14 cellular contexts compared by ENCODE assay signal in genomic region chr20:41009960-41010359, GRCh38. TPM values are rescaled to one million over a fixed set of nuclear protein-coding genes. Genes with fewer than 3 reads are reported as not detected.
DNase-seq lines count a peak whose midpoint lies in the region; ATAC-seq and TF ChIP-seq lines count a peak whose summit lies in the region.
"Had no signal": no experiment of that assay in that cellular context is flagged by ENCODE, and none has a peak within 500 bp of the region (broad histone marks: within the 10 kb centered on the region; RNA-seq: fewer than 3 reads in every experiment).

No MANE protein-coding gene starts in this region.

- no peak for TF ChIP-seq CTCF in osteocyte (IDR thresholded peaks at IDR 0.05)

- H3K27ac Mint-ChIP-seq in osteocyte (ENCODE audit: unreplicated experiment), result peak overlapping the region; percentile 23
- H3K27ac Mint-ChIP-seq: activated T-cell treated with anti-CD3 and anti-CD28 coated beads, Interleukin-2, amount 50 U/mL, for 24 hours; immature natural killer cell; stimulated activated effector memory CD8-positive, alpha-beta T cell treated with anti-CD3 and anti-CD28 coated beads, Interleukin-12 subunit alpha, Interleukin-12 subunit beta, amount 100 ng/mL, for 72 hours had no signal

- H3K9me3 Mint-ChIP-seq in osteocyte (ENCODE audit: unreplicated experiment), result no peaks in the 10 kb centered on the region
- H3K9me3 Mint-ChIP-seq: activated T-cell treated with anti-CD3 and anti-CD28 coated beads, Interleukin-2, amount 50 U/mL, for 24 hours; immature natural killer cell; stimulated activated effector memory CD8-positive, alpha-beta T cell treated with anti-CD3 and anti-CD28 coated beads, Interleukin-12 subunit alpha, Interleukin-12 subunit beta, amount 100 ng/mL, for 72 hours had no signal

- peaks cover 39% of the 10 kb centered on the region for H3K4me1 Mint-ChIP-seq in osteocyte (ENCODE audit: unreplicated experiment)

- DNase-seq in HCEC 1CT, result peak; percentile 50
- peak; percentile 31 for DNase-seq in dermis blood vessel endothelial cell
- DNase-seq in osteocyte (ENCODE audit: extremely low spot score, unreplicated experiment), result no peak
- DNase-seq in NCI-H345 treated with DMSO at 0.1 percent for 48 hours (lab: John Stamatoyannopoulos, UW; ENCODE audit: unreplicated experiment), result no peak
- DNase-seq: activated T-cell treated with anti-CD3 and anti-CD28 coated beads, Interleukin-2, amount 50 U/mL, for 24 hours; DMS79; GOT3; immature natural killer cell; NCI-H2029; NCI-H524 treated with DMSO at 0.1 percent for 48 hours had no signal

- no peaks in the 10 kb centered on the region for H3K27me3 Mint-ChIP-seq in osteocyte (ENCODE audit: unreplicated experiment)
- H3K27me3 Mint-ChIP-seq: activated T-cell treated with anti-CD3 and anti-CD28 coated beads, Interleukin-2, amount 50 U/mL, for 24 hours had no signal

- H3K36me3 Mint-ChIP-seq in osteocyte (ENCODE audit: unreplicated experiment), result no peaks in the 10 kb centered on the region
- H3K36me3 Mint-ChIP-seq: immature natural killer cell; stimulated activated effector memory CD8-positive, alpha-beta T cell treated with anti-CD3 and anti-CD28 coated beads, Interleukin-12 subunit alpha, Interleukin-12 subunit beta, amount 100 ng/mL, for 72 hours had no signal

- H3K4me3 Mint-ChIP-seq in osteocyte (ENCODE audit: unreplicated experiment), result no peak overlapping the region
- H3K4me3 Mint-ChIP-seq: activated T-cell treated with anti-CD3 and anti-CD28 coated beads, Interleukin-2, amount 50 U/mL, for 24 hours; stimulated activated effector memory CD8-positive, alpha-beta T cell treated with anti-CD3 and anti-CD28 coated beads, Interleukin-12 subunit alpha, Interleukin-12 subunit beta, amount 100 ng/mL, for 72 hours had no signal

- ATAC-seq in GM18517 (IDR thresholded peaks at IDR 0.05; ENCODE audit: unreplicated experiment) (no peak), HG02884 (IDR thresholded peaks at IDR 0.05; ENCODE audit: unreplicated experiment) (no peak)
- ATAC-seq: stimulated activated effector memory CD8-positive, alpha-beta T cell treated with anti-CD3 and anti-CD28 coated beads, Interleukin-12 subunit alpha, Interleukin-12 subunit beta, amount 100 ng/mL, for 72 hours had no signal

TF ChIP-seq in PFSK-1, 5 proteins besides CTCF, POLR2A, EP300 and RAD21:
- TF ChIP-seq SIN3A (IDR thresholded peaks at IDR 0.05; ENCODE audit: borderline replicate concordance, insufficient read depth, low read length) (peak; percentile 16; the same call in 1 of the 2 replicates), POLR2AphosphoS5 (IDR thresholded peaks at IDR 0.05; ENCODE audit: low read depth, low read length) (no peak)

RNA-seq across cellular contexts. Expression of gene TOP1, which starts 18.7 kb away (rescaled TPM):
- polyA plus RNA-seq in PFSK-1 (2012; ENCODE audit: insufficient read length, low read depth), result 51.0 TPM
- 21.3 and 49.0 TPM in 2 replicates for total RNA-seq in dermis blood vessel endothelial cell
- total RNA-seq in osteocyte, result 50.2 and 51.1 TPM in 2 replicates

Comparison
In these comparisons a context has a peak if more than half of its experiments do, and no peak if none do; other contexts are left out.
1. DNase-seq: peak in HCEC 1CT (single experiment) and dermis blood vessel endothelial cell (single experiment); none in osteocyte (single experiment) and NCI-H345 treated with DMSO at 0.1 percent for 48 hours (single experiment).